8 cellular contexts compared by ENCODE assay signal in genomic region chr6:18595774-18596528, GRCh38.
DNase-seq lines count a peak whose midpoint lies in the region; ATAC-seq, FAIRE-seq and TF ChIP-seq lines count a peak whose summit lies in the region.

No MANE protein-coding gene starts in this region.

- H3K4me1 ChIP-seq in keratinocyte (ENCODE audit: control insufficient read depth, extremely low read depth, insufficient read depth, low read length): no peaks in the 10 kb centered on the region

- H3K4me2 ChIP-seq in keratinocyte (ENCODE audit: control insufficient read depth, extremely low read depth, insufficient read depth, low read depth, low read length): no peak overlapping the region

- no peaks in the 10 kb centered on the region for H3K9me1 ChIP-seq in keratinocyte (ENCODE audit: control insufficient read depth, extremely low read depth, insufficient read depth, low read length)

- H3K36me3 ChIP-seq in bronchial epithelial cell (ENCODE audit: control insufficient read depth, insufficient read depth, low read length) (no peaks in the 10 kb centered on the region), keratinocyte (ENCODE audit: control insufficient read depth in 2 of 2, extremely low read depth in 1 of 2, insufficient read depth in 2 of 2, low read length in 2 of 2) (no peaks in the 10 kb centered on the region)

- no peaks in the 10 kb centered on the region for H3K79me2 ChIP-seq in keratinocyte (ENCODE audit: control insufficient read depth, insufficient read depth, low read length)

- no peaks in the 10 kb centered on the region for H4K20me1 ChIP-seq in keratinocyte (ENCODE audit: control insufficient read depth, extremely low read depth, insufficient read depth, low read length)

- dilution Hi-C loops in keratinocyte (cut with MboI; ENCODE audit: extremely low pct_ligation_motif_present, low sequenced_read_pairs): no loop called here

- CTCF ChIA-PET in GM10248 (lab: Yijun Ruan, JAX): interaction anchor here (0.7 to 2.9 kb wide), 14 partner anchors 10 to 1530 kb away, joined by 3 to 14 read pairs (median 3); no protein-coding TSS in a partner anchor

- H3K4me3 ChIP-seq in NB4 (ENCODE audit: low read depth, low read length) (no peak overlapping the region), bronchial epithelial cell (ENCODE audit: low read depth, low read length) (no peak overlapping the region), keratinocyte (ENCODE audit: control insufficient read depth in 2 of 3, extremely low read depth in 1 of 3, insufficient read depth in 2 of 3, low read depth in 1 of 3, low read length in 3 of 3) (no peak overlapping the region)

- no peak for TF ChIP-seq POLR2A in NB4 (IDR thresholded peaks at IDR 0.05; ENCODE audit: extremely low read depth, insufficient read length)

- H3K27me3 ChIP-seq in bronchial epithelial cell (ENCODE audit: control insufficient read depth, insufficient read depth, low read length) (no peaks in the 10 kb centered on the region), keratinocyte (ENCODE audit: control insufficient read depth, extremely low read depth, insufficient read depth, low read length) (no peaks in the 10 kb centered on the region)

- FAIRE-seq in bronchial epithelial cell (lab: Jason Lieb, UNC) (peak; percentile 95), keratinocyte (lab: Jason Lieb, UNC) (peak; percentile 88)

- POLR2A ChIA-PET in GM10248 (lab: Yijun Ruan, JAX): no interaction called here

- TF ChIP-seq CTCF in 22Rv1 (IDR thresholded peaks at IDR 0.05): peak; percentile 93
- peak; percentile 86 for TF ChIP-seq CTCF in GM10248 (IDR thresholded peaks at IDR 0.05; ENCODE audit: control extremely low read depth, extremely low read depth, low read depth, missing control alignments)
- TF ChIP-seq CTCF in NB4 (IDR thresholded peaks at IDR 0.05; ENCODE audit: low read depth, low read length): peak; percentile 95
- TF ChIP-seq CTCF in bronchial epithelial cell (IDR thresholded peaks at IDR 0.05; ENCODE audit: insufficient read depth, low read length, severe bottlenecking): peak; percentile 93
- peak; percentile 86 to 95 (median 88) for TF ChIP-seq CTCF in keratinocyte (optimal IDR thresholded peaks at IDR 0.05 in 1 of 3, IDR thresholded peaks at IDR 0.05 in 1 of 3, conservative IDR thresholded peaks at IDR 0.05 in 1 of 3; ENCODE audit: extremely low read depth in 1 of 3, insufficient read depth in 2 of 3, low read length in 3 of 3)

- H3K27ac ChIP-seq in 22Rv1 (no peak overlapping the region), keratinocyte (ENCODE audit: control insufficient read depth, insufficient read depth, low read length) (no peak overlapping the region)

- H3K9me3 ChIP-seq in keratinocyte (ENCODE audit: control insufficient read depth, low read depth, low read length): no peaks in the 10 kb centered on the region

- no peak overlapping the region for H3K9ac ChIP-seq in keratinocyte (ENCODE audit: control insufficient read depth, extremely low read depth, insufficient read depth, low read length)

- ATAC-seq in HG02571 (IDR thresholded peaks at IDR 0.05; ENCODE audit: unreplicated experiment): peak; percentile 87

- no peak overlapping the region for H2AFZ ChIP-seq in keratinocyte (ENCODE audit: control insufficient read depth, low read length)

- DNase-seq in GM10248 (ENCODE audit: extremely low spot score): peak; percentile 37
- DNase-seq in NB4 (ENCODE audit: low read depth): peak; percentile 63
- DNase-seq in SKM-1 (lab: John Stamatoyannopoulos, UW; ENCODE audit: unreplicated experiment): peak; percentile 5
- peak; percentile 65 for DNase-seq in bronchial epithelial cell (ENCODE audit: low read depth)
- DNase-seq in keratinocyte (ENCODE audit: low read depth, low spot score): peak; percentile 11
- DNase-seq in stimulated activated CD4-positive, alpha-beta T cell treated with anti-CD3 and anti-CD28 coated beads, Interleukin-1b, Interleukin-23, amount 100 ng/mL, for 48 hours: peak; percentile 15

Comparison
In these comparisons a context has a peak if more than half of its experiments do, and no peak if none do; other contexts are left out.
1. DNase-seq: peak in every context shown above with its lines; median percentile 65 in bronchial epithelial cell; 63 in NB4; 37 in GM10248; 15 in stimulated activated CD4-positive, alpha-beta T cell treated with anti-CD3 and anti-CD28 coated beads, Interleukin-1b, Interleukin-23, amount 100 ng/mL, for 48 hours; 11 in keratinocyte; 5 in SKM-1.